ENCODE assay signal across 13 cellular contexts in the genomic region with DNA sequence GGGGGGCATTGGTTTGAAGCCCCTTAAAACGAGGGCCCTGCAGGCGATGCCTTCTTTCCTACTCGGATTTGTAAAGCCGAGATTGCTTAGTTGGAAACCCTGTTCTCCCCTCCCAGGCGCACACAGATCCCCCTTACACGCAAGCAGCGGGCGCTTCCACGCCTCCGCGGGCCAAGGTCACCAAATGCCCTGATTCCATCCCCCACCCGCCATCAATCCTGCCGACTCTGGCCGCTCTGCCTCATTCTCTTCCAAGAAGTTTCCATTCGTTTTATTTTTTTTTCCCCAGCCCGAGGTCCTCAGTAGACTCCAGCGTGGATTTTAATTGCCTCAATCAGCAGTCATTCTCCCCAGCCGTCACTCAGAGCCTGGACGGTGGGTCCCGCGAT. TPM values are rescaled to one million over a fixed set of nuclear protein-coding genes. Genes with fewer than 3 reads are reported as not detected.
A peak's percentile ranks its signal among the peaks of the same experiment; 100 is the strongest.
DNase-seq lines count a peak whose midpoint lies in the region; ATAC-seq, FAIRE-seq and TF ChIP-seq lines count a peak whose summit lies in the region.
"Had no signal": no experiment of that assay in that cellular context is flagged by ENCODE, and none has a peak within 500 bp of the region (broad histone marks: within the 10 kb centered on the region; RNA-seq: fewer than 3 reads in every experiment).

No MANE protein-coding gene starts in this region.

- no CpG with 5 or more reads among the region's 21 CpGs for WGBS in iPS DF 6.9 (ENCODE audit: insufficient coverage, insufficient read length)
- WGBS in heart left ventricle, 4 donors = 1 to 2% (median 1%) methylated on average over 21 of the region's 21 CpGs

- H3K27ac ChIP-seq in iPS DF 6.9 (ENCODE audit: low read length) (no peak overlapping the region), kidney (ENCODE audit: low read depth in 2 of 2, low read length in 2 of 2) (no peak overlapping the region), heart left ventricle (no peak overlapping the region)
- H3K27ac ChIP-seq: KMS-11 had no signal

- H3K4me3 Mint-ChIP-seq in activated T-cell treated with anti-CD3 and anti-CD28 coated beads, Interleukin-2, amount 50 U/mL, for 72 hours = peak overlapping the region; percentile 78 to 82
- peak overlapping the region; percentile 81 for H3K4me3 Mint-ChIP-seq in T-helper 17 cell
- peak overlapping the region; percentile 67 to 69 for H3K4me3 Mint-ChIP-seq in stimulated activated naive B cell treated with anti-CD40 and anti-IgM and Interleukin-4, amounts not matched to agents 10 μg/mL and 1 μg/mL and 100 μg/mL, for 72 hours

- H3K4me3 ChIP-seq in iPS DF 6.9 (ENCODE audit: low read length) (peak overlapping the region; percentile 49; the same call in 1 of the 2 replicates), kidney (ENCODE audit: low read length in 2 of 2) (no peak overlapping the region), heart left ventricle (no peak overlapping the region)

- TF ChIP-seq POLR2A in heart left ventricle (IDR thresholded peaks at IDR 0.05) = no peak

- H3K27me3 Mint-ChIP-seq in activated T-cell treated with anti-CD3 and anti-CD28 coated beads, Interleukin-2, amount 50 U/mL, for 72 hours (ENCODE audit: low read depth) = peaks cover 64% of the 10 kb centered on the region
- peaks cover 78% of the 10 kb centered on the region for H3K27me3 Mint-ChIP-seq in T-helper 17 cell
- peaks cover 70 to 87% of the 10 kb centered on the region in 2 donors for H3K27me3 Mint-ChIP-seq in stimulated activated naive B cell treated with anti-CD40 and anti-IgM and Interleukin-4, amounts not matched to agents 10 μg/mL and 1 μg/mL and 100 μg/mL, for 72 hours

- TF ChIP-seq CTCF in kidney (IDR thresholded peaks at IDR 0.05; ENCODE audit: borderline replicate concordance, extremely low read depth, insufficient read depth) = no peak
- no peak for TF ChIP-seq CTCF in heart left ventricle (IDR thresholded peaks at IDR 0.05)

- no peak for DNase-seq in activated T-cell treated with anti-CD3 and anti-CD28 coated beads, Interleukin-2, amount 50 U/mL, for 72 hours
- no peak for DNase-seq in activated T-cell treated with anti-CD3 and anti-CD28 coated beads, Interleukin-2, amount 50 U/mL, for 1 hour
- DNase-seq in T-helper 17 cell (no peak), iPS DF 6.9 (ENCODE audit: low read depth, low spot score) (no peak), kidney (no peak), heart left ventricle (no peak)
- DNase-seq in stimulated activated naive B cell treated with anti-CD40 and anti-IgM and Interleukin-4, amounts not matched to agents 10 μg/mL and 1 μg/mL and 100 μg/mL, for 72 hours = no peak
- DNase-seq: activated CD4-positive, CD25-positive, alpha-beta regulatory T cell treated with anti-CD3 and anti-CD28 coated beads, Interleukin-2, amount 50 U/mL, for 72 hours; HCEC 1CT had no signal

- ATAC-seq in activated T-cell treated with anti-CD3 and anti-CD28 coated beads, Interleukin-2, amount 50 U/mL, for 72 hours (replicated peaks in 1 of 2) = no peak
- ATAC-seq in T-helper 17 cell (no peak), HG02852 (IDR thresholded peaks at IDR 0.05; ENCODE audit: unreplicated experiment) (no peak), heart left ventricle (no peak)
- no peak for ATAC-seq in stimulated activated naive B cell treated with anti-CD40 and anti-IgM and Interleukin-4, amounts not matched to agents 10 μg/mL and 1 μg/mL and 100 μg/mL, for 72 hours (replicated peaks)

- H3K9me3 ChIP-seq in T-helper 17 cell (ENCODE audit: control insufficient read depth, low read length, poor library complexity, severe bottlenecking) = no peaks in the 10 kb centered on the region
- H3K9me3 ChIP-seq in iPS DF 6.9 (ENCODE audit: control insufficient read depth, insufficient read depth, low read length) = no peaks in the 10 kb centered on the region
- no peaks in the 10 kb centered on the region for H3K9me3 ChIP-seq in kidney (ENCODE audit: control insufficient read depth in 1 of 2, low read length in 2 of 2)
- no peaks in the 10 kb centered on the region for H3K9me3 ChIP-seq in heart left ventricle

- H3K27ac Mint-ChIP-seq in activated T-cell treated with anti-CD3 and anti-CD28 coated beads, Interleukin-2, amount 50 U/mL, for 72 hours = peak overlapping the region; percentile 29
- H3K27ac Mint-ChIP-seq in T-helper 17 cell = no peak overlapping the region
- H3K27ac Mint-ChIP-seq in stimulated activated naive B cell treated with anti-CD40 and anti-IgM and Interleukin-4, amounts not matched to agents 10 μg/mL and 1 μg/mL and 100 μg/mL, for 72 hours = peak overlapping the region; percentile 44

- no peak overlapping the region for H3K9ac ChIP-seq in kidney (ENCODE audit: low read length in 2 of 2)
- H3K9ac ChIP-seq: KMS-11 had no signal

- intact Hi-C loops in kidney (cut with DNase I) = no loop called here
- intact Hi-C loops in heart left ventricle (cut with DNase I) = no loop called here

- peaks cover 0 to 7% of the 10 kb centered on the region in 2 donors for H3K36me3 Mint-ChIP-seq in activated T-cell treated with anti-CD3 and anti-CD28 coated beads, Interleukin-2, amount 50 U/mL, for 72 hours (ENCODE audit: insufficient read depth in 2 of 2)
- H3K36me3 Mint-ChIP-seq in T-helper 17 cell (ENCODE audit: low read depth) = peaks cover 8% of the 10 kb centered on the region
- no peaks in the 10 kb centered on the region for H3K36me3 Mint-ChIP-seq in stimulated activated naive B cell treated with anti-CD40 and anti-IgM and Interleukin-4, amounts not matched to agents 10 μg/mL and 1 μg/mL and 100 μg/mL, for 72 hours

- peaks cover 60% of the 10 kb centered on the region for H3K27me3 ChIP-seq in iPS DF 6.9 (ENCODE audit: control insufficient read depth, insufficient read depth, low read length)
- H3K27me3 ChIP-seq in heart left ventricle = peaks cover 48 to 99% (median 95%) of the 10 kb centered on the region in 9 donors

- peaks cover 40% of the 10 kb centered on the region for H3K4me1 Mint-ChIP-seq in activated T-cell treated with anti-CD3 and anti-CD28 coated beads, Interleukin-2, amount 50 U/mL, for 72 hours (ENCODE audit: low read depth)
- peaks cover 9% of the 10 kb centered on the region for H3K4me1 Mint-ChIP-seq in T-helper 17 cell
- H3K4me1 Mint-ChIP-seq in stimulated activated naive B cell treated with anti-CD40 and anti-IgM and Interleukin-4, amounts not matched to agents 10 μg/mL and 1 μg/mL and 100 μg/mL, for 72 hours = peaks cover 29 to 49% of the 10 kb centered on the region in 2 donors

- FAIRE-seq in kidney (lab: Jason Lieb, UNC) = no peak

- peaks cover 6% of the 10 kb centered on the region for H3K4me1 ChIP-seq in iPS DF 6.9 (ENCODE audit: control insufficient read depth, insufficient read depth, low read length)
- peaks cover 0 to 4% of the 10 kb centered on the region in 2 donors for H3K4me1 ChIP-seq in kidney (ENCODE audit: control insufficient read depth in 1 of 2, insufficient read depth in 1 of 2, low read depth in 1 of 2, low read length in 2 of 2)
- H3K4me1 ChIP-seq in heart left ventricle = peaks cover 0 to 30% (median 13%) of the 10 kb centered on the region in 12 donors

- no peaks in the 10 kb centered on the region for H3K9me3 Mint-ChIP-seq in activated T-cell treated with anti-CD3 and anti-CD28 coated beads, Interleukin-2, amount 50 U/mL, for 72 hours
- H3K9me3 Mint-ChIP-seq in stimulated activated naive B cell treated with anti-CD40 and anti-IgM and Interleukin-4, amounts not matched to agents 10 μg/mL and 1 μg/mL and 100 μg/mL, for 72 hours = no peaks in the 10 kb centered on the region

- H3K36me3 ChIP-seq in iPS DF 6.9 (ENCODE audit: control insufficient read depth, insufficient read depth, low read length) (no peaks in the 10 kb centered on the region), kidney (ENCODE audit: control insufficient read depth in 1 of 2, insufficient read depth in 2 of 2, low read length in 2 of 2) (no peaks in the 10 kb centered on the region), heart left ventricle (no peaks in the 10 kb centered on the region)

RNA-seq across cellular contexts. Expression of a gene that starts 1.0 kb away (rescaled TPM):
- total RNA-seq in activated T-cell treated with anti-CD3 and anti-CD28 coated beads, Interleukin-2, amount 50 U/mL, for 72 hours = not detected
- total RNA-seq in T-helper 17 cell (not detected), kidney (not detected), heart left ventricle (not detected)
- polyA plus RNA-seq in kidney (ENCODE audit: insufficient read depth, low read depth, low replicate concordance) (not detected), heart left ventricle (not detected)
- total RNA-seq: epithelial cell of proximal tubule had no signal
- polyA plus RNA-seq: BJ had no signal
